In genomic region chr12:100845095-100845494, GRCh38 we compare ENCODE assay signal across 18 cellular contexts. TPM values are rescaled to one million over a fixed set of nuclear protein-coding genes. Genes with fewer than 3 reads are reported as not detected.
A peak's percentile ranks its signal among the peaks of the same experiment; 100 is the strongest.
DNase-seq lines count a peak whose midpoint lies in the region; ATAC-seq and TF ChIP-seq lines count a peak whose summit lies in the region.
"Had no signal": no experiment of that assay in that cellular context is flagged by ENCODE, and none has a peak within 500 bp of the region (broad histone marks: within the 10 kb centered on the region; RNA-seq: fewer than 3 reads in every experiment).

No MANE protein-coding gene starts in this region.

- H3K36me3 Mint-ChIP-seq in activated T-cell treated with anti-CD3 and anti-CD28 coated beads, Interleukin-2, amount 50 U/mL, for 24 hours (ENCODE audit: low read depth), result no peaks in the 10 kb centered on the region
- H3K36me3 Mint-ChIP-seq in natural killer cell treated with Interleukin-12 subunit alpha and Interleukin-12 subunit beta and Interleukin-15 and Interleukin-18, amount 100 ng/mL, for 72 hours, result no peaks in the 10 kb centered on the region
- H3K36me3 Mint-ChIP-seq: activated naive CD4-positive, alpha-beta T cell treated with anti-CD3 and anti-CD28 coated beads, Interleukin-2, amount 50 U/mL, for 24 hours; mesothelial cell of epicardium had no signal

- DNase-seq in HT1080 (ENCODE audit: low read depth) (peak; percentile 81), SW480 (ENCODE audit: low spot score) (peak; percentile 92), lung microvascular endothelial cell (ENCODE audit: low read depth in 2 of 2) (peak; percentile 2 to 50), mucosa of gallbladder (ENCODE audit: low spot score) (no peak)
- DNase-seq in activated T-cell treated with anti-CD3 and anti-CD28 coated beads, Interleukin-2, amount 50 U/mL, for 24 hours, result no peak
- DNase-seq in natural killer cell treated with Interleukin-12 subunit alpha and Interleukin-12 subunit beta and Interleukin-15 and Interleukin-18, amount 100 ng/mL, for 72 hours (ENCODE audit: low spot score), result no peak
- DNase-seq: activated T-cell treated with anti-CD3 and anti-CD28 coated beads for 4 hours; colonic mucosa; left colon; NCI-H1417; SHP77; stimulated activated CD4-positive, alpha-beta T cell treated with anti-CD3 and anti-CD28 coated beads, Interleukin-12 subunit alpha, Interleukin-12 subunit beta, amount 100 ng/mL, for 4 hours; testis had no signal

- no peak overlapping the region for H3K4me3 Mint-ChIP-seq in activated T-cell treated with anti-CD3 and anti-CD28 coated beads, Interleukin-2, amount 50 U/mL, for 24 hours
- no peak overlapping the region for H3K4me3 Mint-ChIP-seq in natural killer cell treated with Interleukin-12 subunit alpha and Interleukin-12 subunit beta and Interleukin-15 and Interleukin-18, amount 100 ng/mL, for 72 hours
- H3K4me3 Mint-ChIP-seq: activated naive CD4-positive, alpha-beta T cell treated with anti-CD3 and anti-CD28 coated beads, Interleukin-2, amount 50 U/mL, for 24 hours; mesothelial cell of epicardium; neural crest cell had no signal

- peak overlapping the region; percentile 57 for H3K4me3 ChIP-seq in DOHH2 (ENCODE audit: low read length)
- H3K4me3 ChIP-seq: colonic mucosa, testis had no signal

- no peak overlapping the region for H3K27ac Mint-ChIP-seq in activated T-cell treated with anti-CD3 and anti-CD28 coated beads, Interleukin-2, amount 50 U/mL, for 24 hours
- no peak overlapping the region for H3K27ac Mint-ChIP-seq in natural killer cell treated with Interleukin-12 subunit alpha and Interleukin-12 subunit beta and Interleukin-15 and Interleukin-18, amount 100 ng/mL, for 72 hours
- H3K27ac Mint-ChIP-seq: activated naive CD4-positive, alpha-beta T cell treated with anti-CD3 and anti-CD28 coated beads, Interleukin-2, amount 50 U/mL, for 24 hours; mesothelial cell of epicardium had no signal

- H3K4me2 ChIP-seq in DOHH2 (ENCODE audit: low read length), result peak overlapping the region; percentile 76

- no peaks in the 10 kb centered on the region for H3K27me3 ChIP-seq in DOHH2 (ENCODE audit: control insufficient read depth, low read length)
- H3K27me3 ChIP-seq: colonic mucosa, testis had no signal

- H3F3A ChIP-seq in DOHH2 (ENCODE audit: control insufficient read depth, insufficient read depth), result no peaks in the 10 kb centered on the region

- H3K4me1 Mint-ChIP-seq in activated T-cell treated with anti-CD3 and anti-CD28 coated beads, Interleukin-2, amount 50 U/mL, for 24 hours (ENCODE audit: low read depth), result no peaks in the 10 kb centered on the region
- H3K4me1 Mint-ChIP-seq in natural killer cell treated with Interleukin-12 subunit alpha and Interleukin-12 subunit beta and Interleukin-15 and Interleukin-18, amount 100 ng/mL, for 72 hours (ENCODE audit: low read depth in 2 of 2), result no peaks in the 10 kb centered on the region
- H3K4me1 Mint-ChIP-seq: activated naive CD4-positive, alpha-beta T cell treated with anti-CD3 and anti-CD28 coated beads, Interleukin-2, amount 50 U/mL, for 24 hours; mesothelial cell of epicardium had no signal

- no peaks in the 10 kb centered on the region for H3K9me2 ChIP-seq in DOHH2 (replicated peaks; ENCODE audit: control insufficient read depth, low read length)

- H3K9me3 ChIP-seq in DOHH2 (ENCODE audit: control insufficient read depth, insufficient read depth, low read length), result no peaks in the 10 kb centered on the region
- H3K9me3 ChIP-seq: colonic mucosa, testis had no signal

- TF ChIP-seq CTCF in DOHH2 (IDR thresholded peaks at IDR 0.05; ENCODE audit: low read depth, low read length, poor library complexity, severe bottlenecking), result no peak

- ATAC-seq in natural killer cell treated with Interleukin-12 subunit alpha and Interleukin-12 subunit beta and Interleukin-15 and Interleukin-18, amount 100 ng/mL, for 72 hours, result no peak
- ATAC-seq: left colon had no signal

- H3K4me1 ChIP-seq in DOHH2 (ENCODE audit: control insufficient read depth, low read length), result peaks cover 44% of the 10 kb centered on the region
- H3K4me1 ChIP-seq: colonic mucosa, testis had no signal

- H3K27ac ChIP-seq in DOHH2 (ENCODE audit: low read depth, low read length), result peak overlapping the region; percentile 48
- H3K27ac ChIP-seq: colonic mucosa, testis had no signal

- no peaks in the 10 kb centered on the region for H3K79me2 ChIP-seq in DOHH2 (ENCODE audit: control insufficient read depth, low read length)

- H3K27me3 Mint-ChIP-seq in activated T-cell treated with anti-CD3 and anti-CD28 coated beads, Interleukin-2, amount 50 U/mL, for 24 hours, result no peaks in the 10 kb centered on the region
- no peaks in the 10 kb centered on the region for H3K27me3 Mint-ChIP-seq in natural killer cell treated with Interleukin-12 subunit alpha and Interleukin-12 subunit beta and Interleukin-15 and Interleukin-18, amount 100 ng/mL, for 72 hours
- H3K27me3 Mint-ChIP-seq: activated naive CD4-positive, alpha-beta T cell treated with anti-CD3 and anti-CD28 coated beads, Interleukin-2, amount 50 U/mL, for 24 hours had no signal

- no peaks in the 10 kb centered on the region for H4K20me1 ChIP-seq in DOHH2 (ENCODE audit: control insufficient read depth, insufficient read depth, low read depth, low read length)

- H3K9me3 Mint-ChIP-seq in activated T-cell treated with anti-CD3 and anti-CD28 coated beads, Interleukin-2, amount 50 U/mL, for 24 hours, result peaks cover 3% of the 10 kb centered on the region
- H3K9me3 Mint-ChIP-seq in natural killer cell treated with Interleukin-12 subunit alpha and Interleukin-12 subunit beta and Interleukin-15 and Interleukin-18, amount 100 ng/mL, for 72 hours, result peaks cover 19% of the 10 kb centered on the region
- H3K9me3 Mint-ChIP-seq: activated naive CD4-positive, alpha-beta T cell treated with anti-CD3 and anti-CD28 coated beads, Interleukin-2, amount 50 U/mL, for 24 hours; mesothelial cell of epicardium; neural crest cell had no signal

- no peaks in the 10 kb centered on the region for H3K36me3 ChIP-seq in DOHH2 (ENCODE audit: control insufficient read depth, low read length)
- H3K36me3 ChIP-seq: colonic mucosa had no signal

RNA-seq across cellular contexts. Expression of gene ANO4, which starts 50.5 kb away (rescaled TPM):
- 0.26 TPM in 1 of 2 replicates, not detected in the other for total RNA-seq in HT1080 (2014; rRNA removed; shearing (Covaris generic))
- polyA plus RNA-seq in HT1080 (2015; cell fraction: cytosol; rRNA removed), result 0.07 and 0.09 TPM in 2 replicates
- polyA plus RNA-seq in HT1080 (2015; cell fraction: nucleus; rRNA removed), result 0.09 and 0.25 TPM in 2 replicates
- total RNA-seq in lung microvascular endothelial cell, result 0.99 and 1.3 TPM in 2 replicates
- total RNA-seq in mucosa of gallbladder, result 0.12 TPM
- total RNA-seq in natural killer cell treated with Interleukin-12 subunit alpha and Interleukin-12 subunit beta and Interleukin-15 and Interleukin-18, amount 100 ng/mL, for 72 hours, result not detected
- total RNA-seq: T-helper 1 cell treated with Interleukin-12 subunit alpha and Interleukin-12 subunit beta and Interleukin-4 antibody, amounts not matched to agents 30 ng/mL and 1 ng/mL, for 36 hours had no signal

Comparison
In these comparisons a context has a peak if more than half of its experiments do, and no peak if none do; other contexts are left out.
1. DNase-seq: peak in HT1080 (single experiment), SW480 (single experiment) and lung microvascular endothelial cell (2 of 2); none in mucosa of gallbladder (single experiment), activated T-cell treated with anti-CD3 and anti-CD28 coated beads, Interleukin-2, amount 50 U/mL, for 24 hours (single experiment) and natural killer cell treated with Interleukin-12 subunit alpha and Interleukin-12 subunit beta and Interleukin-15 and Interleukin-18, amount 100 ng/mL, for 72 hours (single experiment).